In genomic region chr11:96318399-96318798, GRCh38 we compare ENCODE assay signal across 22 cellular contexts. TPM values are rescaled to one million over a fixed set of nuclear protein-coding genes. Genes with fewer than 3 reads are reported as not detected.
DNase-seq lines count a peak whose midpoint lies in the region; ATAC-seq and TF ChIP-seq lines count a peak whose summit lies in the region.
"Had no signal": no experiment of that assay in that cellular context is flagged by ENCODE, and none has a peak within 500 bp of the region (broad histone marks: within the 10 kb centered on the region; RNA-seq: fewer than 3 reads in every experiment).

No MANE protein-coding gene starts in this region.

- no peaks in the 10 kb centered on the region for H3K27me3 ChIP-seq in lower lobe of right lung (ENCODE audit: low read depth)
- H3K27me3 ChIP-seq: esophagus squamous epithelium, gastrocnemius medialis, SJSA1 had no signal

- no peak for TF ChIP-seq CTCF in VCaP (conservative IDR thresholded peaks at IDR 0.05)
- TF ChIP-seq CTCF in lower lobe of right lung (IDR thresholded peaks at IDR 0.05), result no peak

- no peak for ATAC-seq in activated naive CD4-positive, alpha-beta T cell treated with anti-CD3 and anti-CD28 coated beads, Interleukin-2, amount 50 U/mL, for 72 hours
- no peak for ATAC-seq in lower lobe of right lung
- no peak for ATAC-seq in left colon
- ATAC-seq: gastrocnemius medialis, HepG2, T-helper 17 cell had no signal

- peaks cover 95% of the 10 kb centered on the region for H3K4me1 ChIP-seq in lower lobe of right lung

- peak overlapping the region; percentile 68 for H3K27ac ChIP-seq in VCaP
- peak overlapping the region; percentile 11 for H3K27ac ChIP-seq in lower lobe of right lung
- H3K27ac ChIP-seq: C4-2B, gastrocnemius medialis, SJSA1 had no signal

- H3K4me3 ChIP-seq in lower lobe of right lung, result no peak overlapping the region
- H3K4me3 ChIP-seq: esophagus squamous epithelium, gastrocnemius medialis, SJSA1 had no signal

- no peaks in the 10 kb centered on the region for H3K9me3 Mint-ChIP-seq in activated naive CD4-positive, alpha-beta T cell treated with anti-CD3 and anti-CD28 coated beads, Interleukin-2, amount 50 U/mL, for 72 hours
- H3K9me3 Mint-ChIP-seq: brain had no signal

- peaks cover 25 to 64% of the 10 kb centered on the region in 2 donors for H3K36me3 Mint-ChIP-seq in activated naive CD4-positive, alpha-beta T cell treated with anti-CD3 and anti-CD28 coated beads, Interleukin-2, amount 50 U/mL, for 72 hours

- no peak for DNase-seq in activated naive CD4-positive, alpha-beta T cell treated with anti-CD3 and anti-CD28 coated beads, Interleukin-2, amount 50 U/mL, for 72 hours (ENCODE audit: low spot score in 2 of 2)
- DNase-seq in activated naive CD4-positive, alpha-beta T cell (lab: John Stamatoyannopoulos, UW), result no peak
- DNase-seq in lower lobe of right lung (no peak), left colon (no peak), mesenteric fat pad (ENCODE audit: low spot score) (no peak), NCI-H774 (lab: John Stamatoyannopoulos, UW) (no peak)
- DNase-seq: activated CD4-positive, alpha-beta T cell treated with anti-CD3 and anti-CD28 coated beads, Interleukin-2, amount 10 ng/mL, durations not matched to agents 7 days and 5 days; esophagus squamous epithelium; gastrocnemius medialis; hippocampal formation; NCI-H1105 treated with DMSO at 0.1 percent for 48 hours; NCI-H2081 treated with DMSO at 0.1 percent for 48 hours; NCI-H446 treated with DMSO at 0.1 percent for 48 hours; retina; stimulated activated CD4-positive, alpha-beta T cell treated with anti-CD3 and anti-CD28 coated beads, Interleukin-4, amount 100 ng/mL, for 24 hours; T-helper 17 cell had no signal

- no peaks in the 10 kb centered on the region for H3K36me3 ChIP-seq in lower lobe of right lung
- H3K36me3 ChIP-seq: gastrocnemius medialis, SJSA1 had no signal

- H3K9me3 ChIP-seq in lower lobe of right lung, result no peaks in the 10 kb centered on the region
- H3K9me3 ChIP-seq: esophagus squamous epithelium, gastrocnemius medialis, SJSA1 had no signal

- H3K27ac Mint-ChIP-seq in activated naive CD4-positive, alpha-beta T cell treated with anti-CD3 and anti-CD28 coated beads, Interleukin-2, amount 50 U/mL, for 72 hours, result peak overlapping the region; percentile 22 to 34
- H3K27ac Mint-ChIP-seq: activated CD4-positive, alpha-beta T cell treated with anti-CD3 and anti-CD28 coated beads, Interleukin-2, amount 10 ng/mL, durations not matched to agents 7 days and 5 days had no signal

- intact Hi-C loops in lower lobe of right lung (cut with DNase I), result no loop called here
- intact Hi-C loops in left colon (cut with DNase I, micrococcal nuclease), result no loop called here

RNA-seq across cellular contexts. Expression of gene MAML2, which starts 24.6 kb away (rescaled TPM):
- total RNA-seq in activated naive CD4-positive, alpha-beta T cell treated with anti-CD3 and anti-CD28 coated beads, Interleukin-2, amount 50 U/mL, for 72 hours, result 10 to 100 TPM; 26.5 to 27.9 TPM
- total RNA-seq in lower lobe of right lung (31.5 TPM), left colon (10 to 100 TPM; 14.8 to 16.3 TPM), mesenteric fat pad (19.9 TPM)
- total RNA-seq: G401 had no signal
